In genomic region chr2:20667531-20668401, GRCh38 we compare ENCODE assay signal across 9 cellular contexts. TPM values are rescaled to one million over a fixed set of nuclear protein-coding genes. Genes with fewer than 3 reads are reported as not detected.
A peak's percentile ranks its signal among the peaks of the same experiment; 100 is the strongest.
DNase-seq lines count a peak whose midpoint lies in the region; ATAC-seq and TF ChIP-seq lines count a peak whose summit lies in the region.
"Had no signal": no experiment of that assay in that cellular context is flagged by ENCODE, and none has a peak within 500 bp of the region (broad histone marks: within the 10 kb centered on the region; RNA-seq: fewer than 3 reads in every experiment).

No MANE protein-coding gene starts in this region.

- WGBS in psoas muscle, 3 donors: 33 to 39% (median 34%) methylated on average over 31 to 39 of the region's 39 CpGs

- H3K4me3 ChIP-seq in GM12864 (ENCODE audit: low read depth, low read length): peak overlapping the region; percentile 33
- H3K4me3 ChIP-seq in fibroblast of villous mesenchyme (ENCODE audit: low read depth, low read length): peak overlapping the region; percentile 55
- peak overlapping the region; percentile 50 for H3K4me3 ChIP-seq in psoas muscle

- peaks cover 4% of the 10 kb centered on the region for H3K4me1 ChIP-seq in psoas muscle

- H3K27me3 ChIP-seq in psoas muscle (ENCODE audit: insufficient read depth in 3 of 3, low read length in 2 of 3): peaks cover 3 to 96% (median 56%) of the 10 kb centered on the region in 3 donors

- H3K9me3 ChIP-seq in psoas muscle: no peaks in the 10 kb centered on the region

- no peaks in the 10 kb centered on the region for H3K36me3 ChIP-seq in psoas muscle (ENCODE audit: insufficient read depth in 1 of 2, low read depth in 1 of 2)

- no peak for DNase-seq in GM12864 (ENCODE audit: low read depth)
- DNase-seq in HuH-7.5 (ENCODE audit: low spot score): peak; percentile 70
- DNase-seq in fibroblast of villous mesenchyme (ENCODE audit: low read depth): no peak
- DNase-seq in psoas muscle: no peak
- DNase-seq in NCI-H774 (lab: John Stamatoyannopoulos, UW): no peak
- DNase-seq in COLO668 (lab: John Stamatoyannopoulos, UW; ENCODE audit: unreplicated experiment): no peak
- no peak for DNase-seq in NCI-H1417 treated with DMSO at 0.1 percent for 48 hours (lab: John Stamatoyannopoulos, UW)
- DNase-seq in GM19238 (ENCODE audit: insufficient read length, low spot score): no peak
- DNase-seq: activated CD4-positive, CD25-positive, alpha-beta regulatory T cell treated with anti-CD3 and anti-CD28 coated beads, Interleukin-2, amount 50 U/mL, for 72 hours had no signal

- TF ChIP-seq CTCF in GM12864 (IDR thresholded peaks at IDR 0.05; ENCODE audit: low read depth, low read length, missing control alignments) (no peak), fibroblast of villous mesenchyme (IDR thresholded peaks at IDR 0.05; ENCODE audit: insufficient read depth, low read depth, low read length) (no peak), psoas muscle (IDR thresholded peaks at IDR 0.05) (no peak)

- no peak overlapping the region for H3K27ac ChIP-seq in psoas muscle

- intact Hi-C loops in psoas muscle (cut with DNase I): loop anchor here in 1 of 2 donors (10.0 kb wide), 1 partner anchor 377 kb away; the partner anchor contains the start of gene APOB

- ATAC-seq in psoas muscle: peak in 1 of 4 donors; percentile 9

RNA-seq across cellular contexts. Expression of gene GDF7, which starts 0.8 kb away (rescaled TPM):
- total RNA-seq in fibroblast of villous mesenchyme (12.1 and 12.2 TPM in 2 replicates), psoas muscle (under 1 TPM; 0.04 to 0.94 (median 0.17) TPM)
- polyA plus RNA-seq in psoas muscle: under 1 TPM; 0.03 to 0.04 (median 0.04) TPM

RNA-seq across cellular contexts. Expression of gene HS1BP3, which starts 16.9 kb away (rescaled TPM):
- total RNA-seq in fibroblast of villous mesenchyme (25.9 and 30.3 TPM in 2 replicates), psoas muscle (10 to 100 TPM in 3 of 4 donors, 1 to 10 TPM in 1; 9.2 to 12.1 (median 11.4) TPM)
- 10 to 100 TPM; 12.6 to 20.6 (median 13.2) TPM for polyA plus RNA-seq in psoas muscle
